19 cellular contexts compared by ENCODE assay signal in genomic region chr2:121144111-121144510, GRCh38.
A peak's percentile ranks its signal among the peaks of the same experiment; 100 is the strongest.
DNase-seq lines count a peak whose midpoint lies in the region.
"Had no signal": no experiment of that assay in that cellular context is flagged by ENCODE, and none has a peak within 500 bp of the region (broad histone marks: within the 10 kb centered on the region; RNA-seq: fewer than 3 reads in every experiment).

No MANE protein-coding gene starts in this region.

- DNase-seq in ELF-1 (ENCODE audit: low read depth, low spot score) (peak; percentile 75), M059J (ENCODE audit: low read depth) (peak; percentile 14), SK-MEL-5 (ENCODE audit: low read depth, low spot score) (peak; percentile 5), renal cortical epithelial cell (ENCODE audit: low read depth) (peak; percentile 28), nucleus accumbens (lab: John Stamatoyannopoulos, UW) (no peak), NCI-H2081 (lab: John Stamatoyannopoulos, UW) (no peak)
- DNase-seq in activated CD4-positive, alpha-beta T cell treated with anti-CD3 and anti-CD28 coated beads, Interleukin-2, amount 50 U/mL, for 1 hour, result no peak
- DNase-seq: 8988T; ACHN; AML-193; BE2C; CD4-positive, alpha-beta T cell; CD8-positive, alpha-beta memory T cell; DMS 273 treated with DMSO at 0.1 percent for 48 hours; DMS79; EL; GF-D8; H9; HFFc6 had no signal

- in situ Hi-C loops in SK-MEL-5 (cut with HindIII; ENCODE audit: low pct_unique_long_range_greater_than_20kb, low sequenced_read_pairs), result no loop called here

Comparison
In these comparisons a context has a peak if more than half of its experiments do, and no peak if none do; other contexts are left out.
1. DNase-seq: peak in ELF-1 (single experiment), M059J (single experiment), SK-MEL-5 (single experiment) and renal cortical epithelial cell (single experiment); none in activated CD4-positive, alpha-beta T cell treated with anti-CD3 and anti-CD28 coated beads, Interleukin-2, amount 50 U/mL, for 1 hour (single experiment), nucleus accumbens (0 of 56) and NCI-H2081 (0 of 2).